16 cellular contexts compared by ENCODE assay signal in the genomic region with DNA sequence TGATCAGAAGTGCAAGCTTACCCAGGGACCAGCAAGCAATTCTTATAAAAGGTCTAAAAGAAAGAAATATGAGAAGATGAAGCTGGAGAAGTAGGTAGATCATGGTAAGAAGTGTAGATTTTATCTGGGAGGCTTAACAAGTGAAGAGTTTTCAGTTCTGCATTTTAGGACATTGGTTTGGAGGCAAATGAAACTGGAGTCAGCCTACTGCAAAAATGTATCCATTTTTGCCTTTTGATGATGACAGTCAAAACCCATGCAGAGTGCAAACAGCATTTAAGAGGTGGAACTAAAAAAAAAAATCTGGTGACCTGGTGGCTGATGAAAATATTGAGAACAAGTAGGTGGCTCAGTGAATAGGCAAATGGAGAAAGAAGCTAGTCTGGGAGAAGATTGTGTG.
DNase-seq lines count a peak whose midpoint lies in the region; ATAC-seq and TF ChIP-seq lines count a peak whose summit lies in the region.
"Had no signal": no experiment of that assay in that cellular context is flagged by ENCODE, and none has a peak within 500 bp of the region (broad histone marks: within the 10 kb centered on the region; RNA-seq: fewer than 3 reads in every experiment).

No MANE protein-coding gene starts in this region.

- peaks cover 0 to 5% (median 0%) of the 10 kb centered on the region in 9 donors for H3K4me1 ChIP-seq in heart right ventricle
- H3K4me1 ChIP-seq: ascending aorta, gastrocnemius medialis, upper lobe of right lung had no signal

- no peak overlapping the region for H3K27ac ChIP-seq in heart right ventricle
- H3K27ac ChIP-seq: ascending aorta, gastrocnemius medialis, upper lobe of right lung had no signal

- no peaks in the 10 kb centered on the region for H3K9me3 ChIP-seq in heart right ventricle
- H3K9me3 ChIP-seq: ascending aorta, gastrocnemius medialis, upper lobe of right lung had no signal

- intact Hi-C loops in heart right ventricle (cut with DNase I), result no loop called here
- intact Hi-C loops in left ventricle myocardium superior (cut with micrococcal nuclease), result no loop called here

- DNase-seq in GM10266 (ENCODE audit: extremely low spot score) (peak; percentile 50), GM19240 (ENCODE audit: insufficient read length, low spot score) (peak; percentile 35), ureter (ENCODE audit: low spot score) (no peak), heart right ventricle (no peak), left ventricle myocardium superior (no peak)
- DNase-seq: activated T-cell treated with anti-CD3 and anti-CD28 coated beads, Interleukin-2, amount 50 U/mL, for 24 hours; DMS153; gastrocnemius medialis; kidney glomerular epithelial cell; NCI-H526; upper lobe of right lung had no signal

- ATAC-seq in HG02610 (IDR thresholded peaks at IDR 0.05; ENCODE audit: unreplicated experiment) (peak; percentile 80), HG03469 (IDR thresholded peaks at IDR 0.05; ENCODE audit: unreplicated experiment) (peak; percentile 86), heart right ventricle (no peak), GM19397 (IDR thresholded peaks at IDR 0.05; ENCODE audit: unreplicated experiment) (no peak), left ventricle myocardium superior (no peak)
- ATAC-seq: gastrocnemius medialis; natural killer cell treated with Interleukin-12 subunit alpha and Interleukin-12 subunit beta and Interleukin-15 and Interleukin-18, amount 100 ng/mL, for 72 hours; upper lobe of right lung had no signal

- no peaks in the 10 kb centered on the region for H3K27me3 ChIP-seq in heart right ventricle
- H3K27me3 ChIP-seq: ascending aorta, gastrocnemius medialis, upper lobe of right lung had no signal

- H3K36me3 ChIP-seq in heart right ventricle, result no peaks in the 10 kb centered on the region
- H3K36me3 ChIP-seq: ascending aorta, gastrocnemius medialis, upper lobe of right lung had no signal

- H3K4me3 ChIP-seq in heart right ventricle, result no peak overlapping the region
- H3K4me3 ChIP-seq: ascending aorta, gastrocnemius medialis, upper lobe of right lung had no signal

- TF ChIP-seq CTCF in GM10266 (IDR thresholded peaks at IDR 0.05; ENCODE audit: control insufficient read depth, insufficient read depth, low read depth, missing control alignments) (no peak), heart right ventricle (IDR thresholded peaks at IDR 0.05) (no peak)

Comparison
In these comparisons a context has a peak if more than half of its experiments do, and no peak if none do; other contexts are left out.
1. DNase-seq: peak in GM10266 (single experiment) and GM19240 (single experiment); none in ureter (single experiment), heart right ventricle (0 of 2) and left ventricle myocardium superior (single experiment).
2. ATAC-seq: peak in HG02610 (single experiment) and HG03469 (single experiment); none in heart right ventricle (0 of 8), GM19397 (single experiment) and left ventricle myocardium superior (single experiment).